Comparison of ENCODE assay signal across 18 cellular contexts in genomic region chr1:17717595-17717994, GRCh38. TPM values are rescaled to one million over a fixed set of nuclear protein-coding genes. Genes with fewer than 3 reads are reported as not detected.
"Had no signal": no experiment of that assay in that cellular context is flagged by ENCODE, and none has a peak within 500 bp of the region (broad histone marks: within the 10 kb centered on the region; RNA-seq: fewer than 3 reads in every experiment).

No MANE protein-coding gene starts in this region.

- H3K9me3 ChIP-seq: lower lobe of right lung, ovary, stomach, thoracic aorta had no signal

- DNase-seq: activated CD4-positive, alpha-beta T cell treated with anti-CD3 and anti-CD28 coated beads, Interleukin-2, amount 10 ng/mL, durations not matched to agents 7 days and 5 days; activated CD4-positive, CD25-positive, alpha-beta regulatory T cell; activated naive CD4-positive, alpha-beta T cell; activated naive CD8-positive, alpha-beta T cell treated with anti-CD3 and anti-CD28 coated beads, Interleukin-2, amount 10 ng/mL, durations not matched to agents 7 days and 5 days; central memory CD4-positive, alpha-beta T cell; foreskin keratinocyte; left cardiac atrium; lower lobe of right lung; ovary; stimulated activated CD4-positive, alpha-beta T cell treated with anti-CD3 and anti-CD28 coated beads, Interleukin-1b, Interleukin-23, amount 100 ng/mL, for 48 hours; stomach had no signal

- H3K4me1 ChIP-seq: foreskin keratinocyte, lower lobe of right lung, stomach had no signal

- H3K4me3 ChIP-seq: coronary artery, lower lobe of right lung, ovary, stomach, thoracic aorta had no signal

- ATAC-seq: foreskin keratinocyte, left cardiac atrium, lower lobe of right lung had no signal

- H3K27ac ChIP-seq: coronary artery, foreskin keratinocyte, lower lobe of right lung, ovary, stomach, thoracic aorta had no signal

- H3K36me3 ChIP-seq: lower lobe of right lung, ovary, stomach, thoracic aorta had no signal

- H3K27me3 ChIP-seq: ovary had no signal

RNA-seq across cellular contexts. Expression of gene ACTL8, which starts 37.5 kb away (rescaled TPM):
- total RNA-seq: activated CD4-positive, alpha-beta T cell treated with anti-CD3 and anti-CD28 coated beads, Interleukin-2, amount 10 ng/mL, durations not matched to agents 7 days and 5 days; activated naive CD8-positive, alpha-beta T cell treated with anti-CD3 and anti-CD28 coated beads, Interleukin-2, amount 10 ng/mL, durations not matched to agents 7 days and 5 days; activated T-helper 1 cell treated with anti-CD3 and anti-CD28 coated beads, Interleukin-12 subunit alpha, Interleukin-12 subunit beta, Interleukin-2, Interleukin-4 antibody, amounts not matched to agents 30 ng/mL and 10 ng/mL and 1 ng/mL, durations not matched to agents 14 hours and 24 hours and 36 hours; endothelial cell of umbilical vein; foreskin keratinocyte; left cardiac atrium; lower lobe of right lung; ovary; pulmonary artery endothelial cell; stomach; T-helper 2 cell treated with Interferon-gamma antibody and Interleukin-4, amounts not matched to agents 100 ng/mL and 5 ng/mL, for 36 hours; thoracic aorta; ureter had no signal
